14 cellular contexts compared by ENCODE assay signal in the genomic region with DNA sequence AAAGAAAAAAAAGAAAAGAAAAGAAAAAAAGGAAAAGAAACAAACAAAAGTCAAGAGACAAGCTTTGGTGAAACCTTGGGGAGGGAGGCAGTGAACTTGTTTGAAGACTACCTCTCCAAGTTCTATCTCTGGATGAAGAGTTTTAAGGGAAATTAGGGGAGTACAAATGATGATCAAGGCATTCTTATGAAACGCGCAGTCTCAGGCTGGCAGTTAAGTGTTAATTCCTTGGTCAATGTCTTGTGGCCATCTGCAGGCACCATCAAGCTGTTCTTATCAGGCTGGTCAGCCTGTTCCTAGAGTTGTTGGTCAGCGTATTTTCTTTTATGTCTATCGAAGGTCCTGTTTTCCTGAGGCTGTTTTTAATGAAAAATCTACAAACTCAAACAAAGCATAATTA. TPM values are rescaled to one million over a fixed set of nuclear protein-coding genes. Genes with fewer than 3 reads are reported as not detected.
DNase-seq lines count a peak whose midpoint lies in the region; ATAC-seq and TF ChIP-seq lines count a peak whose summit lies in the region.
"Had no signal": no experiment of that assay in that cellular context is flagged by ENCODE, and none has a peak within 500 bp of the region (broad histone marks: within the 10 kb centered on the region; RNA-seq: fewer than 3 reads in every experiment).

No MANE protein-coding gene starts in this region.

- CTCF ChIA-PET in activated naive CD4-positive, alpha-beta T cell treated with anti-CD3 and anti-CD28 coated beads, Interleukin-2, amount 10 ng/mL, durations not matched to agents 7 days and 5 days (lab: Charles Lee) = no interaction called here

- no peak for TF ChIP-seq CTCF in HFFc6 (IDR thresholded peaks at IDR 0.05)

- no peaks in the 10 kb centered on the region for H3K36me3 Mint-ChIP-seq in activated naive CD4-positive, alpha-beta T cell treated with anti-CD3 and anti-CD28 coated beads, Interleukin-2, amount 50 U/mL, for 24 hours
- H3K36me3 Mint-ChIP-seq in activated naive CD4-positive, alpha-beta T cell treated with anti-CD3 and anti-CD28 coated beads, Interleukin-2, amount 10 ng/mL, durations not matched to agents 7 days and 5 days = no peaks in the 10 kb centered on the region
- no peaks in the 10 kb centered on the region for H3K36me3 Mint-ChIP-seq in HFFc6 (ENCODE audit: low read depth)
- H3K36me3 Mint-ChIP-seq: CD8-positive, alpha-beta T cell had no signal

- peak overlapping the region; percentile 10 for H3K27ac Mint-ChIP-seq in activated naive CD4-positive, alpha-beta T cell treated with anti-CD3 and anti-CD28 coated beads, Interleukin-2, amount 50 U/mL, for 24 hours
- H3K27ac Mint-ChIP-seq in activated naive CD4-positive, alpha-beta T cell treated with anti-CD3 and anti-CD28 coated beads, Interleukin-2, amount 10 ng/mL, durations not matched to agents 7 days and 5 days = no peak overlapping the region
- H3K27ac Mint-ChIP-seq in HFFc6 = no peak overlapping the region
- H3K27ac Mint-ChIP-seq: B cell; CD4-positive, alpha-beta T cell; CD8-positive, alpha-beta T cell had no signal

- H3K4me3 Mint-ChIP-seq in activated naive CD4-positive, alpha-beta T cell treated with anti-CD3 and anti-CD28 coated beads, Interleukin-2, amount 50 U/mL, for 24 hours = no peak overlapping the region
- no peak overlapping the region for H3K4me3 Mint-ChIP-seq in activated naive CD4-positive, alpha-beta T cell treated with anti-CD3 and anti-CD28 coated beads, Interleukin-2, amount 10 ng/mL, durations not matched to agents 7 days and 5 days
- H3K4me3 Mint-ChIP-seq in HFFc6 = no peak overlapping the region
- H3K4me3 Mint-ChIP-seq: B cell; CD4-positive, alpha-beta T cell; CD8-positive, alpha-beta T cell had no signal

- no peak for DNase-seq in activated naive CD4-positive, alpha-beta T cell treated with anti-CD3 and anti-CD28 coated beads, Interleukin-2, amount 10 ng/mL, durations not matched to agents 7 days and 5 days
- DNase-seq in OCI-M1 (lab: John Stamatoyannopoulos, UW) = peak; percentile 2
- no peak for DNase-seq in HFFc6
- DNase-seq: AML-193; Caco-2; Calu3; CD4-positive, alpha-beta T cell; CD8-positive, alpha-beta T cell; DMS79 treated with DMSO at 0.1 percent for 48 hours; GF-D8 had no signal

- no peaks in the 10 kb centered on the region for H3K4me1 Mint-ChIP-seq in activated naive CD4-positive, alpha-beta T cell treated with anti-CD3 and anti-CD28 coated beads, Interleukin-2, amount 50 U/mL, for 24 hours
- H3K4me1 Mint-ChIP-seq in activated naive CD4-positive, alpha-beta T cell treated with anti-CD3 and anti-CD28 coated beads, Interleukin-2, amount 10 ng/mL, durations not matched to agents 7 days and 5 days = no peaks in the 10 kb centered on the region
- peaks cover 5% of the 10 kb centered on the region for H3K4me1 Mint-ChIP-seq in HFFc6 (ENCODE audit: low read depth)
- H3K4me1 Mint-ChIP-seq: B cell had no signal

- H3K9me3 Mint-ChIP-seq in activated naive CD4-positive, alpha-beta T cell treated with anti-CD3 and anti-CD28 coated beads, Interleukin-2, amount 50 U/mL, for 24 hours = no peaks in the 10 kb centered on the region
- no peaks in the 10 kb centered on the region for H3K9me3 Mint-ChIP-seq in activated naive CD4-positive, alpha-beta T cell treated with anti-CD3 and anti-CD28 coated beads, Interleukin-2, amount 10 ng/mL, durations not matched to agents 7 days and 5 days
- no peaks in the 10 kb centered on the region for H3K9me3 Mint-ChIP-seq in HFFc6
- H3K9me3 Mint-ChIP-seq: CD4-positive, alpha-beta T cell; CD8-positive, alpha-beta T cell had no signal

- H3K27me3 Mint-ChIP-seq in activated naive CD4-positive, alpha-beta T cell treated with anti-CD3 and anti-CD28 coated beads, Interleukin-2, amount 50 U/mL, for 24 hours = peaks cover 5% of the 10 kb centered on the region
- H3K27me3 Mint-ChIP-seq in activated naive CD4-positive, alpha-beta T cell treated with anti-CD3 and anti-CD28 coated beads, Interleukin-2, amount 10 ng/mL, durations not matched to agents 7 days and 5 days = peaks cover 50% of the 10 kb centered on the region
- peaks cover 28% of the 10 kb centered on the region for H3K27me3 Mint-ChIP-seq in HFFc6 (ENCODE audit: insufficient read depth)

- no peak for ATAC-seq in HG02852 (IDR thresholded peaks at IDR 0.05; ENCODE audit: unreplicated experiment)
- ATAC-seq: A549; CD8-positive, alpha-beta T cell had no signal

RNA-seq across cellular contexts. Expression of a gene that starts 8.2 kb away (rescaled TPM):
- 10 to 100 TPM; 30.6 to 38.1 (median 33.7) TPM for total RNA-seq in HFFc6 (2021; fragmentation: NEBNext Ultra II Directional; extraction: Animal tissue kit (Norgen Biotek cat#: 25700))

RNA-seq across cellular contexts. Expression of a gene that starts 29.0 kb away (rescaled TPM):
- total RNA-seq in HFFc6 (2021; fragmentation: NEBNext Ultra II Directional; extraction: Animal tissue kit (Norgen Biotek cat#: 25700)) = under 1 TPM in 4 of 6 experiments, not detected in 2; 0.12 to 0.20 (median 0.16) TPM
- total RNA-seq: Caco-2 had no signal

RNA-seq across cellular contexts. Expression of a gene that starts 40.3 kb away (rescaled TPM):
- 10 to 100 TPM in 2 of 6 experiments, 1 to 10 TPM in 4; 8.6 to 11.9 (median 9.5) TPM for total RNA-seq in HFFc6 (2021; fragmentation: NEBNext Ultra II Directional; extraction: Animal tissue kit (Norgen Biotek cat#: 25700))

RNA-seq across cellular contexts. Expression of a gene that starts 40.6 kb away (rescaled TPM):
- total RNA-seq in HFFc6 (2021; fragmentation: NEBNext Ultra II Directional; extraction: Animal tissue kit (Norgen Biotek cat#: 25700)) = 10 to 100 TPM; 21.5 to 28.4 (median 23.1) TPM
